Comparison of ENCODE assay signal across 17 cellular contexts in the genomic region with DNA sequence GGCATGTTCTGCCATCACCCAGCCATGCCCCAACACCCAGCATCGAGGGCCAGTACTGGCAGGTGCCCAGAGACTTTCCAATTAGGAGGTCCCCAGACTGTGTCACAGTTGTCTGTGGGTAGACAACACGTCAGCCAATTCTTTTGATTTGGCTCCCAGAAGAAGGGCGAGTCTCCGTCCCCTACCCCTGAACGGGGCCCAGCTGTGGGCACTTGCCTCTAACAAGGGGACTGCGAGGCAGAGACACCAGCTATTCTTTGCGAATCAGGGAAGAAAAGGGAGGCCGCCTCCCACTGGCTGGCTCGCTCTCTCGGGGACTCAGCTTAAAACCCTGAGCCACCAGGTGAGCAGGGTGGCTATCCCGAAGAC.
"Had no signal": no experiment of that assay in that cellular context is flagged by ENCODE, and none has a peak within 500 bp of the region (broad histone marks: within the 10 kb centered on the region; RNA-seq: fewer than 3 reads in every experiment).

No MANE protein-coding gene starts in this region.

- H3K9me3 Mint-ChIP-seq: stimulated activated effector memory CD8-positive, alpha-beta T cell treated with anti-CD3 and anti-CD28 coated beads, Interleukin-12 subunit alpha, Interleukin-12 subunit beta, amount 100 ng/mL, for 72 hours had no signal

- H3K36me3 Mint-ChIP-seq: naive thymus-derived CD4-positive, alpha-beta T cell; stimulated activated effector memory CD8-positive, alpha-beta T cell treated with anti-CD3 and anti-CD28 coated beads, Interleukin-12 subunit alpha, Interleukin-12 subunit beta, amount 100 ng/mL, for 72 hours had no signal

- H3K27me3 ChIP-seq: thyroid gland, upper lobe of left lung had no signal

- H3K27ac Mint-ChIP-seq: naive thymus-derived CD4-positive, alpha-beta T cell; nephron progenitor cell; stimulated activated effector memory CD8-positive, alpha-beta T cell treated with anti-CD3 and anti-CD28 coated beads, Interleukin-12 subunit alpha, Interleukin-12 subunit beta, amount 100 ng/mL, for 72 hours had no signal

- H3K4me3 Mint-ChIP-seq: nephron progenitor cell; stimulated activated effector memory CD8-positive, alpha-beta T cell treated with anti-CD3 and anti-CD28 coated beads, Interleukin-12 subunit alpha, Interleukin-12 subunit beta, amount 100 ng/mL, for 72 hours had no signal

- DNase-seq: effector CD8-positive, alpha-beta T cell; heart left ventricle; hippocampal formation; left colon; naive thymus-derived CD4-positive, alpha-beta T cell; nephron progenitor cell; posterior cingulate gyrus; small intestine; stimulated activated CD4-positive, alpha-beta T cell treated with anti-CD3 and anti-CD28 coated beads, Interleukin-12 subunit alpha, Interleukin-12 subunit beta, amount 100 ng/mL, for 4 hours; stimulated activated naive CD8-positive, alpha-beta T cell treated with anti-CD3 and anti-CD28 coated beads, Interleukin-15, Interleukin-2, amounts not matched to agents 100 U/mL and 50 U/mL, for 24 hours; thyroid gland had no signal

- H3K9me3 ChIP-seq: heart left ventricle, neutrophil, suprapubic skin, thyroid gland, upper lobe of left lung had no signal

- H3K4me3 ChIP-seq: coronary artery, heart left ventricle, suprapubic skin, thyroid gland, upper lobe of left lung had no signal

- H3K4me1 ChIP-seq: heart left ventricle, thyroid gland, upper lobe of left lung had no signal

- ATAC-seq: esophagus mucosa; heart left ventricle; left colon; naive thymus-derived CD4-positive, alpha-beta T cell; stimulated activated effector memory CD8-positive, alpha-beta T cell treated with anti-CD3 and anti-CD28 coated beads, Interleukin-12 subunit alpha, Interleukin-12 subunit beta, amount 100 ng/mL, for 72 hours; stimulated activated naive CD8-positive, alpha-beta T cell treated with anti-CD3 and anti-CD28 coated beads, Interleukin-15, Interleukin-2, amounts not matched to agents 100 U/mL and 50 U/mL, for 24 hours had no signal

- H3K27ac ChIP-seq: coronary artery, heart left ventricle, neutrophil, suprapubic skin, thyroid gland, upper lobe of left lung had no signal

- H3K36me3 ChIP-seq: heart left ventricle, neutrophil, suprapubic skin, thyroid gland, upper lobe of left lung had no signal
